2 cellular contexts compared by ENCODE assay signal in the genomic region with DNA sequence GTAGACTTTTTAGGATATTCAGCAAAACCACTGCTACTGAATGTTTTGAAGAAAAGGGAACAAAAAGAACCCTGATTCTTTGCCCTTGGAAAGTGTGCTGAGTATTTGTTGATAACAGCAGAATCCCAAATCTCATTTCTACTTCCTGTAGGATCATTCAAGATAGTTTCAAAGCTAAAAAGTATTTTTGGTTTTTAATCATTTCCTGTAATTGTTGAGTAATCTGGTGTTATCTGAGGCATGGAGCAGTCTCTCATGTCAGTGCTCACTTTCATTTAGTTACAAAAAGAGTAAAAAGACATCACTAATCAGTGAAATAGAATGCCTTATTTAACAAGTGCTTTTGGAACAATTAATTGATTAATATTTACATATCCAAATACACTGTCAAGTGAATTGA.
TF ChIP-seq lines count a peak whose summit lies in the region.

No MANE protein-coding gene starts in this region.

TF ChIP-seq in IMR-90, 13 proteins besides CTCF, POLR2A, EP300 and RAD21:
- no peak for TF ChIP-seq NFE2L2 (IDR thresholded peaks at IDR 0.05; ENCODE audit: low read depth, low read length)
- no peak for TF ChIP-seq SMC3 (IDR thresholded peaks at IDR 0.05; ENCODE audit: low read depth, low read length)
- TF ChIP-seq CEBPB (IDR thresholded peaks at IDR 0.05; ENCODE audit: low read depth, low read length): peak; percentile 50; the same call in 1 of the 2 replicates

TF ChIP-seq in endothelial cell of umbilical vein, 7 proteins besides CTCF, POLR2A, EP300 and RAD21:
- no peak for TF ChIP-seq MYC (IDR thresholded peaks at IDR 0.05; ENCODE audit: low read depth, low read length)
- TF ChIP-seq JUN (IDR thresholded peaks at IDR 0.05; ENCODE audit: borderline replicate concordance, insufficient read depth, insufficient read length, low read depth): peak; percentile 40
- TF ChIP-seq, protein P1, sequence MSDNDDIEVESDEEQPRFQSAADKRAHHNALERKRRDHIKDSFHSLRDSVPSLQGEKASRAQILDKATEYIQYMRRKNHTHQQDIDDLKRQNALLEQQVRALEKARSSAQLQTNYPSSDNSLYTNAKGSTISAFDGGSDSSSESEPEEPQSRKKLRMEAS (IDR thresholded peaks at IDR 0.05; ENCODE audit: insufficient read depth, insufficient read length): no peak
- TF ChIP-seq GATA2 (IDR thresholded peaks at IDR 0.05; ENCODE audit: insufficient read depth, insufficient read length, low read depth, low read length): peak; percentile 74
- no peak for TF ChIP-seq EZH2 (IDR thresholded peaks at IDR 0.05; ENCODE audit: borderline replicate concordance, low read depth, low read length, severe bottlenecking)
- peak; percentile 57 for TF ChIP-seq FOS (IDR thresholded peaks at IDR 0.05; ENCODE audit: borderline replicate concordance, insufficient read depth, low read length)
